18 cellular contexts compared by ENCODE assay signal in genomic region chr1:7657287-7658126, GRCh38.
DNase-seq lines count a peak whose midpoint lies in the region; TF ChIP-seq lines count a peak whose summit lies in the region.
"Had no signal": no experiment of that assay in that cellular context is flagged by ENCODE, and none has a peak within 500 bp of the region (broad histone marks: within the 10 kb centered on the region; RNA-seq: fewer than 3 reads in every experiment).

No MANE protein-coding gene starts in this region.

- no peak overlapping the region for H3K4ac ChIP-seq in neuronal stem cell (ENCODE audit: low read length)

- no peaks in the 10 kb centered on the region for H3K4me1 Mint-ChIP-seq in endodermal cell

- H3K9me3 Mint-ChIP-seq in endodermal cell: no peaks in the 10 kb centered on the region
- H3K9me3 Mint-ChIP-seq: CD4-positive, alpha-beta T cell; H9 had no signal

- no peaks in the 10 kb centered on the region for H3K36me3 Mint-ChIP-seq in endodermal cell (ENCODE audit: low read depth)

- no peaks in the 10 kb centered on the region for H3K79me1 ChIP-seq in neuronal stem cell (ENCODE audit: low read depth, low read length)

- TF ChIP-seq RAD21 in Ishikawa (IDR thresholded peaks at IDR 0.05; ENCODE audit: low read depth): no peak

- H3K4me3 Mint-ChIP-seq in endodermal cell: no peak overlapping the region
- H3K4me3 Mint-ChIP-seq: CD4-positive, alpha-beta T cell; H9 had no signal

- H3K27ac ChIP-seq in endodermal cell (ENCODE audit: low read depth, low read length): peak overlapping the region; percentile 44
- no peak overlapping the region for H3K27ac ChIP-seq in neuronal stem cell (replicated peaks; ENCODE audit: low read length)
- H3K27ac ChIP-seq: 22Rv1, A549, C4-2B had no signal

- no peak overlapping the region for H3K18ac ChIP-seq in neuronal stem cell (ENCODE audit: low read length)

- no peak overlapping the region for H3K9ac ChIP-seq in endodermal cell (ENCODE audit: extremely low read depth, low read length, poor library complexity, severe bottlenecking)
- no peak overlapping the region for H3K9ac ChIP-seq in neuronal stem cell (ENCODE audit: low read depth, low read length, poor library complexity)

- H2BK120ac ChIP-seq in neuronal stem cell (ENCODE audit: low read depth, low read length): no peak overlapping the region

- H3K23ac ChIP-seq in neuronal stem cell (ENCODE audit: low read depth, low read length, poor library complexity): peak overlapping the region; percentile 67

- H3K27ac Mint-ChIP-seq in endodermal cell: no peak overlapping the region
- H3K27ac Mint-ChIP-seq: CD4-positive, alpha-beta T cell had no signal

- H3K27me3 ChIP-seq in endodermal cell (ENCODE audit: control insufficient read depth, insufficient read depth, low read length, poor library complexity, severe bottlenecking) (no peaks in the 10 kb centered on the region), neuronal stem cell (ENCODE audit: control insufficient read depth in 3 of 3, insufficient read depth in 3 of 3, low read depth in 1 of 3, low read length in 3 of 3) (peaks cover 0 to 19% (median 0%) of the 10 kb centered on the region in 3 experiments)

- H3K4me2 ChIP-seq in neuronal stem cell (ENCODE audit: insufficient read depth, low read length, poor library complexity, severe bottlenecking): no peak overlapping the region
- H3K4me2 ChIP-seq: A549 had no signal

- H2AFZ ChIP-seq in neuronal stem cell (ENCODE audit: low read length): no peak overlapping the region

- no peak overlapping the region for H2BK12ac ChIP-seq in neuronal stem cell (ENCODE audit: low read length)

- no peaks in the 10 kb centered on the region for H3K27me3 Mint-ChIP-seq in endodermal cell (ENCODE audit: insufficient read depth)
- H3K27me3 Mint-ChIP-seq: CD4-positive, alpha-beta T cell had no signal

- TF ChIP-seq EP300 in Ishikawa (IDR thresholded peaks at IDR 0.05; ENCODE audit: borderline replicate concordance): no peak

- H3K36me3 ChIP-seq in endodermal cell (ENCODE audit: control insufficient read depth, insufficient read depth, low read length) (no peaks in the 10 kb centered on the region), neuronal stem cell (replicated peaks in 1 of 2; ENCODE audit: control insufficient read depth in 2 of 2, insufficient read depth in 2 of 2, low read length in 2 of 2) (no peaks in the 10 kb centered on the region)

- no peak overlapping the region for H2BK15ac ChIP-seq in neuronal stem cell (ENCODE audit: low read length)

- H3K4me3 ChIP-seq in endodermal cell (ENCODE audit: low read length) (no peak overlapping the region), neuronal stem cell (ENCODE audit: low read length in 2 of 2) (no peak overlapping the region)
- H3K4me3 ChIP-seq: A549 had no signal

- no peak overlapping the region for H4K8ac ChIP-seq in neuronal stem cell (ENCODE audit: low read depth, low read length)

- DNase-seq in DMS 273 (lab: John Stamatoyannopoulos, UW; ENCODE audit: unreplicated experiment): peak; percentile 45
- no peak for DNase-seq in DMS 273 treated with DMSO at 0.1 percent for 48 hours (lab: John Stamatoyannopoulos, UW)
- DNase-seq in endodermal cell: no peak
- DNase-seq in neuronal stem cell (ENCODE audit: low spot score): no peak
- no peak for DNase-seq in middle frontal gyrus (ENCODE audit: extremely low spot score, low spot score)
- no peak for DNase-seq in NCI-H446 (lab: John Stamatoyannopoulos, UW)
- DNase-seq in HT-29 (ENCODE audit: low spot score): no peak
- DNase-seq: AML-193; CD4-positive, alpha-beta T cell; DMS53; DND-41; EL; H9; IMR-90 had no signal

- no peaks in the 10 kb centered on the region for H3K4me1 ChIP-seq in endodermal cell (ENCODE audit: control insufficient read depth, insufficient read depth, low read length)
- no peaks in the 10 kb centered on the region for H3K4me1 ChIP-seq in neuronal stem cell (ENCODE audit: control insufficient read depth in 2 of 2, insufficient read depth in 1 of 2, low read depth in 1 of 2, low read length in 2 of 2)
- H3K4me1 ChIP-seq: A549 had no signal

- TF ChIP-seq CTCF in endodermal cell (conservative IDR thresholded peaks at IDR 0.05): no peak

- H2AK5ac ChIP-seq in neuronal stem cell (ENCODE audit: low read depth, low read length): no peak overlapping the region

- H4K91ac ChIP-seq in neuronal stem cell (ENCODE audit: low read depth, low read length, poor library complexity): no peak overlapping the region

- no peak overlapping the region for H2BK5ac ChIP-seq in neuronal stem cell (ENCODE audit: low read length)

- H3K14ac ChIP-seq in neuronal stem cell (ENCODE audit: low read length): peak overlapping the region; percentile 12

- H3K9me3 ChIP-seq in endodermal cell (ENCODE audit: control insufficient read depth, low read length): no peaks in the 10 kb centered on the region
- H3K9me3 ChIP-seq in neuronal stem cell (replicated peaks in 1 of 2; ENCODE audit: control insufficient read depth in 2 of 2, insufficient read depth in 1 of 2, low read depth in 1 of 2, low read length in 2 of 2): peaks cover 0 to 5% of the 10 kb centered on the region in 2 donors
- H3K9me3 ChIP-seq: A549 had no signal

- WGBS in endodermal cell (ENCODE audit: insufficient coverage in 1 of 2, insufficient read length in 1 of 2), 2 experiments: 76 to 79% methylated on average over 15 to 18 of the region's 18 CpGs
- WGBS in neuronal stem cell (ENCODE audit: extremely low coverage in 2 of 2, insufficient read length in 2 of 2, insufficient replicate concordance in 1 of 2), 2 donors: no CpG with 5 or more reads among the region's 18 CpGs

TF ChIP-seq in Ishikawa, 13 proteins besides CTCF, POLR2A, EP300 and RAD21:
- TF ChIP-seq, protein P1, sequence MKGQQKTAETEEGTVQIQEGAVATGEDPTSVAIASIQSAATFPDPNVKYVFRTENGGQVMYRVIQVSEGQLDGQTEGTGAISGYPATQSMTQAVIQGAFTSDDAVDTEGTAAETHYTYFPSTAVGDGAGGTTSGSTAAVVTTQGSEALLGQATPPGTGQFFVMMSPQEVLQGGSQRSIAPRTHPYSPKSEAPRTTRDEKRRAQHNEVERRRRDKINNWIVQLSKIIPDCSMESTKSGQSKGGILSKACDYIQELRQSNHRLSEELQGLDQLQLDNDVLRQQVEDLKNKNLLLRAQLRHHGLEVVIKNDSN (IDR thresholded peaks at IDR 0.05): 0 out of 2 replicates have a peak, but pooled peaks have one; percentile 17
- TF ChIP-seq YY1 (IDR thresholded peaks at IDR 0.05; ENCODE audit: low read depth): no peak
